1 cellular context compared by ENCODE assay signal in genomic region chr1:55317673-55318072, GRCh38.
TF ChIP-seq lines count a peak whose summit lies in the region.

No MANE protein-coding gene starts in this region.

TF ChIP-seq in WTC11, 78 proteins besides CTCF, POLR2A, EP300 and RAD21 (continued from another document):
- TF ChIP-seq ZNF281 (CRISPR knock-in tag; IDR thresholded peaks at IDR 0.05) (no peak), E2F1 (CRISPR knock-in tag; IDR thresholded peaks at IDR 0.05) (no peak), ELF4 (CRISPR knock-in tag; IDR thresholded peaks at IDR 0.05; ENCODE audit: low read depth) (no peak), HMGXB4 (CRISPR knock-in tag; IDR thresholded peaks at IDR 0.05) (no peak), ZMAT4 (CRISPR knock-in tag; IDR thresholded peaks at IDR 0.05) (no peak), ZNF317 (CRISPR knock-in tag; IDR thresholded peaks at IDR 0.05; ENCODE audit: borderline replicate concordance, low read depth) (no peak), SOX15 (CRISPR knock-in tag; IDR thresholded peaks at IDR 0.05) (no peak), ZNF416 (CRISPR knock-in tag; IDR thresholded peaks at IDR 0.05) (no peak), ESRRA (CRISPR knock-in tag; IDR thresholded peaks at IDR 0.05; ENCODE audit: borderline replicate concordance) (no peak), RORB (CRISPR knock-in tag; IDR thresholded peaks at IDR 0.05) (no peak), ZNF232 (CRISPR knock-in tag; IDR thresholded peaks at IDR 0.05) (no peak), ZBTB21 (CRISPR knock-in tag; IDR thresholded peaks at IDR 0.05; ENCODE audit: borderline replicate concordance) (no peak), NFE2L1 (CRISPR knock-in tag; IDR thresholded peaks at IDR 0.05) (no peak), ZBTB43 (CRISPR knock-in tag; IDR thresholded peaks at IDR 0.05) (no peak), USF1 (CRISPR knock-in tag; IDR thresholded peaks at IDR 0.05) (no peak)
TF ChIP-seq in WTC11: peak in this region for 0.
